Comparison of ENCODE assay signal across 9 cellular contexts in genomic region chr7:99141334-99141733, GRCh38. TPM values are rescaled to one million over a fixed set of nuclear protein-coding genes. Genes with fewer than 3 reads are reported as not detected.
DNase-seq lines count a peak whose midpoint lies in the region; ATAC-seq, FAIRE-seq and TF ChIP-seq lines count a peak whose summit lies in the region.
"Had no signal": no experiment of that assay in that cellular context is flagged by ENCODE, and none has a peak within 500 bp of the region (broad histone marks: within the 10 kb centered on the region; RNA-seq: fewer than 3 reads in every experiment).

No MANE protein-coding gene starts in this region.

- H3K4me1 Mint-ChIP-seq in IgD-negative memory B cell, result peaks cover 26 to 39% (median 31%) of the 10 kb centered on the region in 3 donors

- H3K4me3 ChIP-seq in adipocyte (ENCODE audit: low read length) (peak overlapping the region; percentile 81), kidney (ENCODE audit: low read length in 2 of 2) (peak overlapping the region; percentile 70 to 77), stomach (peak overlapping the region; percentile 93 to 100 (median 97))

- no peak for FAIRE-seq in kidney (lab: Jason Lieb, UNC)

- H3K9me3 Mint-ChIP-seq in IgD-negative memory B cell, result no peaks in the 10 kb centered on the region

- no peak for ATAC-seq in HG02763 (IDR thresholded peaks at IDR 0.05; ENCODE audit: unreplicated experiment)
- no peak for ATAC-seq in GM18907 (IDR thresholded peaks at IDR 0.05; ENCODE audit: unreplicated experiment)

- TF ChIP-seq POLR2A in stomach (IDR thresholded peaks at IDR 0.05), result no peak

- H3K9me3 ChIP-seq in adipocyte (ENCODE audit: control insufficient read depth, low read length) (no peaks in the 10 kb centered on the region), kidney (ENCODE audit: control insufficient read depth in 1 of 2, low read length in 2 of 2) (no peaks in the 10 kb centered on the region), stomach (no peaks in the 10 kb centered on the region)

- H3K27me3 Mint-ChIP-seq in IgD-negative memory B cell, result no peaks in the 10 kb centered on the region

- peak overlapping the region in 3 of 4 donors; percentile 7 to 96 (median 12) for H3K4me3 Mint-ChIP-seq in IgD-negative memory B cell

- H3K9ac ChIP-seq in adipocyte (ENCODE audit: low read length) (peak overlapping the region; percentile 84), kidney (ENCODE audit: low read length in 2 of 2) (peak overlapping the region in 1 of 2 donors; percentile 67)

- peak overlapping the region in 1 of 2 donors; percentile 85 for H3K27ac ChIP-seq in kidney (ENCODE audit: low read depth in 2 of 2, low read length in 2 of 2)
- H3K27ac ChIP-seq in stomach, result peak overlapping the region in 4 of 5 donors; percentile 99 to 100 (median 99)

- peak overlapping the region in 2 of 3 donors; percentile 93 to 95 for H3K27ac Mint-ChIP-seq in IgD-negative memory B cell

- H3K36me3 ChIP-seq in adipocyte (ENCODE audit: control insufficient read depth, insufficient read depth, low read length, severe bottlenecking), result no peaks in the 10 kb centered on the region
- no peaks in the 10 kb centered on the region for H3K36me3 ChIP-seq in kidney (ENCODE audit: control insufficient read depth in 1 of 2, insufficient read depth in 2 of 2, low read length in 2 of 2)
- H3K36me3 ChIP-seq in stomach, result no peaks in the 10 kb centered on the region

- DNase-seq in adipocyte (ENCODE audit: low read depth) (peak; percentile 25), kidney (no peak), stomach (no peak), mesenteric fat pad (ENCODE audit: low spot score) (no peak), NCI-H524 (lab: John Stamatoyannopoulos, UW) (no peak)
- DNase-seq: NCI-H2081 treated with DMSO at 0.1 percent for 48 hours had no signal

- TF ChIP-seq EP300 in stomach (IDR thresholded peaks at IDR 0.05), result no peak

- peaks cover 50% of the 10 kb centered on the region for H3K4me1 ChIP-seq in adipocyte (ENCODE audit: control insufficient read depth, insufficient read depth, low read length)
- H3K4me1 ChIP-seq in kidney (ENCODE audit: control insufficient read depth in 1 of 2, insufficient read depth in 1 of 2, low read depth in 1 of 2, low read length in 2 of 2), result peaks cover 11 to 14% of the 10 kb centered on the region in 2 donors
- peaks cover 27 to 76% (median 62%) of the 10 kb centered on the region in 4 donors for H3K4me1 ChIP-seq in stomach

- no peak for TF ChIP-seq CTCF in kidney (IDR thresholded peaks at IDR 0.05; ENCODE audit: borderline replicate concordance, extremely low read depth, insufficient read depth)
- TF ChIP-seq CTCF in stomach (IDR thresholded peaks at IDR 0.05), result no peak

- intact Hi-C loops in kidney (cut with DNase I), result no loop called here
- intact Hi-C loops in stomach (cut with DNase I; ENCODE audit: low total_unique reads), result loop anchor here (10.0 kb wide), 1 partner anchor 107 kb away; no protein-coding TSS in a partner anchor

- no peaks in the 10 kb centered on the region for H3K27me3 ChIP-seq in adipocyte (replicated peaks; ENCODE audit: control insufficient read depth, insufficient read depth, low read length)
- no peaks in the 10 kb centered on the region for H3K27me3 ChIP-seq in stomach

- 9 to 22% (median 19%) methylated on average over 3 of the region's 3 CpGs for WGBS in stomach, 5 donors

- no peaks in the 10 kb centered on the region for H3K36me3 Mint-ChIP-seq in IgD-negative memory B cell

RNA-seq across cellular contexts. Expression of gene SMURF1, which starts 2.6 kb away (rescaled TPM):
- polyA plus RNA-seq in IgD-negative memory B cell (2.7 TPM), kidney (ENCODE audit: insufficient read depth, low read depth, low replicate concordance) (6.3 TPM), stomach (10 to 100 TPM in 1 of 3 donors, 1 to 10 TPM in 2; 8.0 to 14.8 (median 9.4) TPM)
- total RNA-seq in kidney (29.8 TPM), stomach (10 to 100 TPM; 28.6 to 46.8 (median 36.5) TPM), mesenteric fat pad (31.2 TPM)
